ENCODE assay signal across 34 cellular contexts in the genomic region with DNA sequence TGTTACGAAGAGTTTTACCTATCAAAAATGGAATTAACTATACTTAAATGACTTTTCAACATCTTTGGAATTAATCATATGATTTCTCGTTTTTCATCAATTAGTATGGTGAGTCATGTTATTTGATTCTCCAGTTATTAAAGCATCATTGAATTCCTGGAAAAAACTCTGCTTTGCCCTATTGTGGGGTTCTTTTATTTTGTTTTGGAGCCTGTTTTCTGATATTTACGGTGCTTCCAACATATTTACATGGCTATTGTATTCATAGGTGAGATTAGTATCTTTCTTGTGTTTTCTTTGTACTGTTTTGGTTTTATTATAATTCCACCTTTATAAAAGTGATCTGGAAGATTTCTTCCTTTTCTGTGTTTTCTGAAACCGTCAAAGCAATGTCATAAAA.
"Had no signal": no experiment of that assay in that cellular context is flagged by ENCODE, and none has a peak within 500 bp of the region (broad histone marks: within the 10 kb centered on the region; RNA-seq: fewer than 3 reads in every experiment).

No MANE protein-coding gene starts in this region.

- H3K9me3 ChIP-seq: MG63 had no signal

- H3K36me3 ChIP-seq: MG63 had no signal

- DNase-seq: Karpas-422, Kasumi-1, MG63, MM.1S, MV-4-11, NCI-H1048, NCI-H1092, NCI-H1092 treated with DMSO at 0.1 percent for 48 hours, NCI-H1105, NCI-H1105 treated with DMSO at 0.1 percent for 48 hours, NCI-H1417, NCI-H1417 treated with DMSO at 0.1 percent for 48 hours, NCI-H1436, NCI-H1436 treated with DMSO at 0.1 percent for 48 hours, NCI-H146, NCI-H1694, NCI-H1694 treated with DMSO at 0.1 percent for 48 hours, NCI-H187, NCI-H187 treated with DMSO at 0.1 percent for 48 hours, NCI-H1930, NCI-H2029, NCI-H2029 treated with DMSO at 0.1 percent for 48 hours, NCI-H2081, NCI-H2081 treated with DMSO at 0.1 percent for 48 hours, NCI-H2107, NCI-H2171, NCI-H2171 treated with DMSO at 0.1 percent for 48 hours, NCI-H2227 treated with DMSO at 0.1 percent for 48 hours, NCI-H226, NCI-H345, NCI-H446, NCI-H446 treated with DMSO at 0.1 percent for 48 hours, NCI-H510A, NCI-H510A treated with DMSO at 0.1 percent for 48 hours had no signal

- H3K27me3 ChIP-seq: MG63 had no signal

- H3K4me3 ChIP-seq: MG63 had no signal
